In genomic region chr18:10046178-10046807, GRCh38 we compare ENCODE assay signal across 21 cellular contexts.
"Had no signal": no experiment of that assay in that cellular context is flagged by ENCODE, and none has a peak within 500 bp of the region (broad histone marks: within the 10 kb centered on the region; RNA-seq: fewer than 3 reads in every experiment).

No MANE protein-coding gene starts in this region.

- H3K27ac ChIP-seq: ascending aorta, left lung had no signal

- H3K4me3 ChIP-seq: ascending aorta, breast epithelium, left lung, smooth muscle cell had no signal

- H3K4me3 Mint-ChIP-seq: activated naive CD4-positive, alpha-beta T cell treated with anti-CD3 and anti-CD28 coated beads for 36 hours; activated naive CD8-positive, alpha-beta T cell treated with anti-CD3 and anti-CD28 coated beads, Interleukin-2, amount 50 U/mL, for 24 hours; memory B cell; natural killer cell treated with Interleukin-12 subunit alpha and Interleukin-12 subunit beta and Interleukin-15 and Interleukin-18, amount 100 ng/mL, for 72 hours; stimulated activated naive CD8-positive, alpha-beta T cell treated with anti-CD3 and anti-CD28 coated beads, Interleukin-15, Interleukin-2, amounts not matched to agents 100 ng/mL and 50 ng/mL, for 24 hours; T-cell had no signal

- H3K27ac Mint-ChIP-seq: activated naive CD4-positive, alpha-beta T cell treated with anti-CD3 and anti-CD28 coated beads for 36 hours; activated naive CD8-positive, alpha-beta T cell treated with anti-CD3 and anti-CD28 coated beads, Interleukin-2, amount 50 U/mL, for 24 hours; activated T-helper 2 cell treated with anti-CD3 and anti-CD28 coated beads, Interferon-gamma antibody, Interleukin-2, Interleukin-4, amounts not matched to agents 10 μg/mL and 5 μg/mL and 100 μg/mL, durations not matched to agents 14 hours and 24 hours and 36 hours; memory B cell; natural killer cell treated with Interleukin-12 subunit alpha and Interleukin-12 subunit beta and Interleukin-15 and Interleukin-18, amount 100 ng/mL, for 72 hours; stimulated activated naive CD8-positive, alpha-beta T cell treated with anti-CD3 and anti-CD28 coated beads, Interleukin-15, Interleukin-2, amounts not matched to agents 100 ng/mL and 50 ng/mL, for 24 hours; T-cell had no signal

- H3K36me3 Mint-ChIP-seq: T-cell had no signal

- FAIRE-seq: kidney had no signal

- H3K4me1 Mint-ChIP-seq: activated naive CD8-positive, alpha-beta T cell treated with anti-CD3 and anti-CD28 coated beads, Interleukin-2, amount 50 U/mL, for 24 hours; memory B cell; T-cell had no signal

- DNase-seq: activated CD4-positive, alpha-beta T cell treated with anti-CD3 and anti-CD28 coated beads for 1 hour; activated CD4-positive, alpha-beta T cell treated with anti-CD3 and anti-CD28 coated beads, Interleukin-2, amount 50 U/mL, for 48 hours; activated naive CD4-positive, alpha-beta T cell treated with anti-CD3 and anti-CD28 coated beads for 36 hours; activated naive CD8-positive, alpha-beta T cell treated with anti-CD3 and anti-CD28 coated beads, Interleukin-2, amount 50 U/mL, for 24 hours; cerebellar nuclear complex; dermis blood vessel endothelial cell; erythroblast; hippocampal formation; kidney; left lung; T-cell; T1000; trophoblast cell had no signal

- H3K27me3 Mint-ChIP-seq: memory B cell; stimulated activated naive CD8-positive, alpha-beta T cell treated with anti-CD3 and anti-CD28 coated beads, Interleukin-15, Interleukin-2, amounts not matched to agents 100 ng/mL and 50 ng/mL, for 24 hours had no signal

- H3K4me1 ChIP-seq: breast epithelium, left lung had no signal

- H3K27me3 ChIP-seq: ascending aorta, breast epithelium, left lung had no signal

- H3K36me3 ChIP-seq: ascending aorta, breast epithelium, left lung had no signal

- ATAC-seq: activated naive CD8-positive, alpha-beta T cell treated with anti-CD3 and anti-CD28 coated beads, Interleukin-2, amount 50 U/mL, for 24 hours; left lung; right cardiac atrium; T-cell had no signal
